In the genomic region with DNA sequence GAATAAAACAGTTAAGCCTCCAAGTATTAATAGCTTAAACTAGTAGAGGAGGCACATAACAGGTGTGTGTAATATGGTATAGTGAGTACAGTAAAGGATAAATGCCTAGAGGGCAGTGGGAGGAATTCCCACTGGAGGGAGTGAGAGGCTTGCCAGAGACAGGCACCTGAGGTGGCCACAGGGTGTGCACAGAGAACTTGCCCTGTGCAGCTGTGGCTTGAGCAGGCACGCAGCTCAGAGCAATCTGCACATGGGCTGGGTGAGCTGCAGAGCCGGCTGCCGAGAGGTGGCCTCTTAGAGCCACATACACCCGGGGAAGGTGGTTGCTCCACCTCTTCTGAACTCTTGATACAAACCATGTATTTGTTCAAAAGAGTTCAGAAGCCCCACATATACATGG, we compare ENCODE assay signal across 24 cellular contexts.
DNase-seq lines count a peak whose midpoint lies in the region; FAIRE-seq and TF ChIP-seq lines count a peak whose summit lies in the region.
"Had no signal": no experiment of that assay in that cellular context is flagged by ENCODE, and none has a peak within 500 bp of the region (broad histone marks: within the 10 kb centered on the region; RNA-seq: fewer than 3 reads in every experiment).

No MANE protein-coding gene starts in this region.

- no peaks in the 10 kb centered on the region for H3K9me3 ChIP-seq in BLaER1 treated with 17β-estradiol and CSF1 and Interleukin-3, amounts not matched to agents 10 nM and 100 nM (replicated peaks in 1 of 11)
- H3K9me3 ChIP-seq: stomach, tibial nerve had no signal

- H4K20me1 ChIP-seq in BLaER1 treated with 17β-estradiol and CSF1 and Interleukin-3, amounts not matched to agents 10 nM and 100 nM: no peaks in the 10 kb centered on the region

- FAIRE-seq in bronchial epithelial cell (lab: Jason Lieb, UNC): no peak
- FAIRE-seq: GM12878, RCC 7860 had no signal

- TF ChIP-seq CTCF in bronchial epithelial cell (IDR thresholded peaks at IDR 0.05; ENCODE audit: insufficient read depth, low read length, severe bottlenecking): no peak

- peaks cover 16 to 32% (median 23%) of the 10 kb centered on the region in 10 experiments for H3K4me1 ChIP-seq in BLaER1 treated with 17β-estradiol and CSF1 and Interleukin-3, amounts not matched to agents 10 nM and 100 nM
- H3K4me1 ChIP-seq: stomach, tibial nerve had no signal

- H3K36me3 ChIP-seq in BLaER1 treated with 17β-estradiol and CSF1 and Interleukin-3, amounts not matched to agents 10 nM and 100 nM: no peaks in the 10 kb centered on the region
- H3K36me3 ChIP-seq in bronchial epithelial cell (ENCODE audit: control insufficient read depth, insufficient read depth, low read length): no peaks in the 10 kb centered on the region

- no peak overlapping the region for H3K4me3 ChIP-seq in BLaER1 treated with 17β-estradiol and CSF1 and Interleukin-3, amounts not matched to agents 10 nM and 100 nM
- no peak overlapping the region for H3K4me3 ChIP-seq in bronchial epithelial cell (ENCODE audit: low read depth, low read length)
- H3K4me3 ChIP-seq: GM12878, stomach, tibial nerve had no signal

- peak overlapping the region in 9 of 11 experiments; percentile 4 to 49 (median 27); a peak in 11 of 22 replicates for H3K4me2 ChIP-seq in BLaER1 treated with 17β-estradiol and CSF1 and Interleukin-3, amounts not matched to agents 10 nM and 100 nM

- no peak overlapping the region for H3K9ac ChIP-seq in BLaER1 treated with 17β-estradiol and CSF1 and Interleukin-3, amounts not matched to agents 10 nM and 100 nM

- no peaks in the 10 kb centered on the region for H3K27me3 ChIP-seq in BLaER1 treated with 17β-estradiol and CSF1 and Interleukin-3, amounts not matched to agents 10 nM and 100 nM
- H3K27me3 ChIP-seq in bronchial epithelial cell (ENCODE audit: control insufficient read depth, insufficient read depth, low read length): peaks cover 2% of the 10 kb centered on the region
- H3K27me3 ChIP-seq: stomach, tibial nerve had no signal

- no peak overlapping the region for H3K27ac ChIP-seq in BLaER1 treated with 17β-estradiol and CSF1 and Interleukin-3, amounts not matched to agents 10 nM and 100 nM
- H3K27ac ChIP-seq: stomach, tibial nerve had no signal

- DNase-seq in NCI-H1092 treated with DMSO at 0.1 percent for 48 hours (lab: John Stamatoyannopoulos, UW): peak; percentile 17
- DNase-seq in NCI-H1092 (lab: John Stamatoyannopoulos, UW): no peak
- DNase-seq in NCI-H69 (lab: John Stamatoyannopoulos, UW): peak; percentile 86
- DNase-seq in bronchial epithelial cell (ENCODE audit: low read depth): peak; percentile 28
- no peak for DNase-seq in RKO (ENCODE audit: low spot score)
- DNase-seq in DMS79 (lab: John Stamatoyannopoulos, UW): no peak
- no peak for DNase-seq in cerebellar cortex (ENCODE audit: low spot score)
- DNase-seq: 8988T; activated CD8-positive, alpha-beta T cell treated with anti-CD3 and anti-CD28 coated beads for 36 hours; activated gamma-delta T cell; activated T-cell treated with anti-CD3 and anti-CD28 coated beads for 4 hours; CD8-positive, alpha-beta T cell; DND-41; head of caudate nucleus; mesendoderm; NCI-H226; nucleus accumbens; retina; stomach; T1000 had no signal

Comparison
In these comparisons a context has a peak if more than half of its experiments do, and no peak if none do; other contexts are left out.
1. DNase-seq: peak in NCI-H1092 treated with DMSO at 0.1 percent for 48 hours (single experiment), NCI-H69 (single experiment) and bronchial epithelial cell (single experiment); none in NCI-H1092 (single experiment), RKO (single experiment), DMS79 (single experiment) and cerebellar cortex (single experiment).